In the genomic region with DNA sequence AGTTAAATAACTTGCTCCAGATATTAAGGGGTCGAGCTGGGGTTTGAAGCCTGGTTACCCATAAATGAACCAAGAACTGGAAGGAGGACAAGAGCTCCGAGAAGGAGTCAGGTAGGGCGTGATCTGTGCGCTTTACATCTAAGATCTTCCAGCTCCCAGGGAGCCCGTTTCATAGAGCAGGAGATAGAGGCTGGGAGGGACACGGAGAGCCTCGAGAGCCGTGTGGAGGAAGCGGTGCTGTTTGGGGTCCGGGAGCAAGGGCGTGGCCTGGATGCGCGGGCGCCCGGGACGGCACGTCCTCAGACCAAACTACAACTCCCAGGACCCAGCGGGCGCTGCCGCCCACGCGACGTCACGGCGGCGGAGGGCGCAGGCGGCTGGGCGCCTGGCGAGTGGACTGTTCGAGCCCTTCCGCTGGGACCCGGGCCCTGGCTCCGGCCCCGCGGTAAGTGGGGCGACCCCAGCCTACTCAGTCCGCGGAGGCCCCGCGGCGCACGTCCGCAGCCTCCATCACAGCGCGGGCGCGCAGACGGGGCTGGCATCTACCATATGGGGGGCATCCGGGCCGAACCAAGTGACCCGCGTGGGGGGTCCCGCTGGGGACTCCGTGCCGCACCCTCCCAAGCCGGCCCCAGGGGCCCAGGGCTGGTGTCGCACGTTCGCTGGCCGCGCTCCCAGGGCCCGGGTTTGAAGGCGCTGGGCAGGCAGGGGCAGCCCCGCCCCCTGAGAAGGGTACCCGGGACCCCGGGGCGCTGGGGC, we compare ENCODE assay signal across 1 cellular context.
TF ChIP-seq lines count a peak whose summit lies in the region.

Gene BCKDK, plus strand, starts transcription at position 352 of the 759 bp plus-strand sequence. CDS start 838 bp downstream, outside the sequence.

TF ChIP-seq in HepG2, 621 proteins besides CTCF, POLR2A, EP300 and RAD21 (continued from another document and continues in another):
- TF ChIP-seq, protein P1, sequence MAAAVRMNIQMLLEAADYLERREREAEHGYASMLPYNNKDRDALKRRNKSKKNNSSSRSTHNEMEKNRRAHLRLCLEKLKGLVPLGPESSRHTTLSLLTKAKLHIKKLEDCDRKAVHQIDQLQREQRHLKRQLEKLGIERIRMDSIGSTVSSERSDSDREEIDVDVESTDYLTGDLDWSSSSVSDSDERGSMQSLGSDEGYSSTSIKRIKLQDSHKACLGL (CRISPR knock-in tag; IDR thresholded peaks at IDR 0.05): peak; percentile 90
- 0 out of 2 replicates have a peak, but pooled peaks have one; percentile 24 for TF ChIP-seq RFX5 (IDR thresholded peaks at IDR 0.05; ENCODE audit: low read depth, low read length)
- TF ChIP-seq MBD4 (IDR thresholded peaks at IDR 0.05; ENCODE audit: borderline replicate concordance, low read length): no peak
- peak; percentile 83 for TF ChIP-seq ZNF703 (CRISPR knock-in tag; IDR thresholded peaks at IDR 0.05; ENCODE audit: borderline replicate concordance)
- TF ChIP-seq JDP2 (CRISPR knock-in tag; IDR thresholded peaks at IDR 0.05; ENCODE audit: borderline replicate concordance): no peak
- TF ChIP-seq ZNF563 (CRISPR knock-in tag; IDR thresholded peaks at IDR 0.05): peak; percentile 93; the same call in 1 of the 2 replicates
- no peak for TF ChIP-seq ZNF570 (CRISPR knock-in tag; IDR thresholded peaks at IDR 0.05; ENCODE audit: borderline replicate concordance)
- TF ChIP-seq ZBTB1 (CRISPR knock-in tag; IDR thresholded peaks at IDR 0.05; ENCODE audit: borderline replicate concordance): no peak
- no peak for TF ChIP-seq CHCHD3 (CRISPR knock-in tag; IDR thresholded peaks at IDR 0.05)
- no peak for TF ChIP-seq TBL1XR1 (IDR thresholded peaks at IDR 0.05; ENCODE audit: borderline replicate concordance, low read length, partially characterized antibody)
- peak; percentile 89 for TF ChIP-seq MXD3 (CRISPR knock-in tag; IDR thresholded peaks at IDR 0.05)
- TF ChIP-seq, protein P2, sequence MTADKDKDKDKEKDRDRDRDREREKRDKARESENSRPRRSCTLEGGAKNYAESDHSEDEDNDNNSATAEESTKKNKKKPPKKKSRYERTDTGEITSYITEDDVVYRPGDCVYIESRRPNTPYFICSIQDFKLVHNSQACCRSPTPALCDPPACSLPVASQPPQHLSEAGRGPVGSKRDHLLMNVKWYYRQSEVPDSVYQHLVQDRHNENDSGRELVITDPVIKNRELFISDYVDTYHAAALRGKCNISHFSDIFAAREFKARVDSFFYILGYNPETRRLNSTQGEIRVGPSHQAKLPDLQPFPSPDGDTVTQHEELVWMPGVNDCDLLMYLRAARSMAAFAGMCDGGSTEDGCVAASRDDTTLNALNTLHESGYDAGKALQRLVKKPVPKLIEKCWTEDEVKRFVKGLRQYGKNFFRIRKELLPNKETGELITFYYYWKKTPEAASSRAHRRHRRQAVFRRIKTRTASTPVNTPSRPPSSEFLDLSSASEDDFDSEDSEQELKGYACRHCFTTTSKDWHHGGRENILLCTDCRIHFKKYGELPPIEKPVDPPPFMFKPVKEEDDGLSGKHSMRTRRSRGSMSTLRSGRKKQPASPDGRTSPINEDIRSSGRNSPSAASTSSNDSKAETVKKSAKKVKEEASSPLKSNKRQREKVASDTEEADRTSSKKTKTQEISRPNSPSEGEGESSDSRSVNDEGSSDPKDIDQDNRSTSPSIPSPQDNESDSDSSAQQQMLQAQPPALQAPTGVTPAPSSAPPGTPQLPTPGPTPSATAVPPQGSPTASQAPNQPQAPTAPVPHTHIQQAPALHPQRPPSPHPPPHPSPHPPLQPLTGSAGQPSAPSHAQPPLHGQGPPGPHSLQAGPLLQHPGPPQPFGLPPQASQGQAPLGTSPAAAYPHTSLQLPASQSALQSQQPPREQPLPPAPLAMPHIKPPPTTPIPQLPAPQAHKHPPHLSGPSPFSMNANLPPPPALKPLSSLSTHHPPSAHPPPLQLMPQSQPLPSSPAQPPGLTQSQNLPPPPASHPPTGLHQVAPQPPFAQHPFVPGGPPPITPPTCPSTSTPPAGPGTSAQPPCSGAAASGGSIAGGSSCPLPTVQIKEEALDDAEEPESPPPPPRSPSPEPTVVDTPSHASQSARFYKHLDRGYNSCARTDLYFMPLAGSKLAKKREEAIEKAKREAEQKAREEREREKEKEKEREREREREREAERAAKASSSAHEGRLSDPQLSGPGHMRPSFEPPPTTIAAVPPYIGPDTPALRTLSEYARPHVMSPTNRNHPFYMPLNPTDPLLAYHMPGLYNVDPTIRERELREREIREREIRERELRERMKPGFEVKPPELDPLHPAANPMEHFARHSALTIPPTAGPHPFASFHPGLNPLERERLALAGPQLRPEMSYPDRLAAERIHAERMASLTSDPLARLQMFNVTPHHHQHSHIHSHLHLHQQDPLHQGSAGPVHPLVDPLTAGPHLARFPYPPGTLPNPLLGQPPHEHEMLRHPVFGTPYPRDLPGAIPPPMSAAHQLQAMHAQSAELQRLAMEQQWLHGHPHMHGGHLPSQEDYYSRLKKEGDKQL (CRISPR knock-in tag; IDR thresholded peaks at IDR 0.05; ENCODE audit: low read depth): no peak
- TF ChIP-seq KMT2A (CRISPR knock-in tag; IDR thresholded peaks at IDR 0.05): peak; percentile 59
- no peak for TF ChIP-seq NFE2L1 (CRISPR knock-in tag; IDR thresholded peaks at IDR 0.05; ENCODE audit: borderline replicate concordance)
- TF ChIP-seq ZNF343 (CRISPR knock-in tag; IDR thresholded peaks at IDR 0.05): no peak
- 0 out of 2 replicates have a peak, but pooled peaks have one; percentile 57 for TF ChIP-seq ETV6 (CRISPR knock-in tag; conservative IDR thresholded peaks at IDR 0.05)
- no peak; the same call in 1 of the 2 replicates for TF ChIP-seq ZNF639 (CRISPR knock-in tag; conservative IDR thresholded peaks at IDR 0.05)
- no peak for TF ChIP-seq CEBPB (IDR thresholded peaks at IDR 0.05; ENCODE audit: borderline replicate concordance, low read depth, low read length)
- TF ChIP-seq MEIS2 (CRISPR knock-in tag; IDR thresholded peaks at IDR 0.05): no peak
- no peak for TF ChIP-seq RFXANK (CRISPR knock-in tag; IDR thresholded peaks at IDR 0.05)
- TF ChIP-seq SIN3B (IDR thresholded peaks at IDR 0.05; ENCODE audit: low read length): no peak
- peak; percentile 84 for TF ChIP-seq SALL1 (CRISPR knock-in tag; IDR thresholded peaks at IDR 0.05)
- no peak for TF ChIP-seq HDAC6 (IDR thresholded peaks at IDR 0.05; ENCODE audit: low read depth, low read length)
- TF ChIP-seq ZNF7 (CRISPR knock-in tag; IDR thresholded peaks at IDR 0.05): 0 out of 2 replicates have a peak, but pooled peaks have one; percentile 10
- peak; percentile 79 for TF ChIP-seq ZNF749 (CRISPR knock-in tag; IDR thresholded peaks at IDR 0.05; ENCODE audit: borderline replicate concordance)
- TF ChIP-seq BCL6 (CRISPR knock-in tag; IDR thresholded peaks at IDR 0.05): peak; percentile 21; the same call in 1 of the 2 replicates
- peak; percentile 75 for TF ChIP-seq ARNTL (CRISPR knock-in tag; IDR thresholded peaks at IDR 0.05)
- TF ChIP-seq ATAD3A (CRISPR knock-in tag; IDR thresholded peaks at IDR 0.05): no peak
- TF ChIP-seq ZGPAT (CRISPR knock-in tag; IDR thresholded peaks at IDR 0.05): peak; percentile 83; the same call in 1 of the 2 replicates
- TF ChIP-seq ZFP62 (CRISPR knock-in tag; IDR thresholded peaks at IDR 0.05): no peak
- TF ChIP-seq, protein P3, sequence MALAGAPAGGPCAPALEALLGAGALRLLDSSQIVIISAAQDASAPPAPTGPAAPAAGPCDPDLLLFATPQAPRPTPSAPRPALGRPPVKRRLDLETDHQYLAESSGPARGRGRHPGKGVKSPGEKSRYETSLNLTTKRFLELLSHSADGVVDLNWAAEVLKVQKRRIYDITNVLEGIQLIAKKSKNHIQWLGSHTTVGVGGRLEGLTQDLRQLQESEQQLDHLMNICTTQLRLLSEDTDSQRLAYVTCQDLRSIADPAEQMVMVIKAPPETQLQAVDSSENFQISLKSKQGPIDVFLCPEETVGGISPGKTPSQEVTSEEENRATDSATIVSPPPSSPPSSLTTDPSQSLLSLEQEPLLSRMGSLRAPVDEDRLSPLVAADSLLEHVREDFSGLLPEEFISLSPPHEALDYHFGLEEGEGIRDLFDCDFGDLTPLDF (CRISPR knock-in tag; IDR thresholded peaks at IDR 0.05): peak; percentile 84
- TF ChIP-seq SP2 (CRISPR knock-in tag; IDR thresholded peaks at IDR 0.05): no peak
- peak; percentile 82; the same call in 1 of the 2 replicates for TF ChIP-seq ZNF501 (CRISPR knock-in tag; IDR thresholded peaks at IDR 0.05)
- TF ChIP-seq GATA4 (IDR thresholded peaks at IDR 0.05; ENCODE audit: borderline replicate concordance, low read depth): 0 out of 2 replicates have a peak, but pooled peaks have one; percentile 41
- peak; percentile 80 for TF ChIP-seq ZSCAN31 (CRISPR knock-in tag; IDR thresholded peaks at IDR 0.05; ENCODE audit: low read depth)
- peak; percentile 52; the same call in 1 of the 2 replicates for TF ChIP-seq ZNF558 (CRISPR knock-in tag; IDR thresholded peaks at IDR 0.05; ENCODE audit: borderline replicate concordance)
- no peak for TF ChIP-seq KDM6A (CRISPR knock-in tag; IDR thresholded peaks at IDR 0.05; ENCODE audit: low read depth)
- TF ChIP-seq, protein P4, sequence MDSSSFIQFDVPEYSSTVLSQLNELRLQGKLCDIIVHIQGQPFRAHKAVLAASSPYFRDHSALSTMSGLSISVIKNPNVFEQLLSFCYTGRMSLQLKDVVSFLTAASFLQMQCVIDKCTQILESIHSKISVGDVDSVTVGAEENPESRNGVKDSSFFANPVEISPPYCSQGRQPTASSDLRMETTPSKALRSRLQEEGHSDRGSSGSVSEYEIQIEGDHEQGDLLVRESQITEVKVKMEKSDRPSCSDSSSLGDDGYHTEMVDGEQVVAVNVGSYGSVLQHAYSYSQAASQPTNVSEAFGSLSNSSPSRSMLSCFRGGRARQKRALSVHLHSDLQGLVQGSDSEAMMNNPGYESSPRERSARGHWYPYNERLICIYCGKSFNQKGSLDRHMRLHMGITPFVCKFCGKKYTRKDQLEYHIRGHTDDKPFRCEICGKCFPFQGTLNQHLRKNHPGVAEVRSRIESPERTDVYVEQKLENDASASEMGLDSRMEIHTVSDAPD (CRISPR knock-in tag; IDR thresholded peaks at IDR 0.05): no peak
- TF ChIP-seq ZNF569 (CRISPR knock-in tag; IDR thresholded peaks at IDR 0.05; ENCODE audit: borderline replicate concordance): no peak
- no peak for TF ChIP-seq SNRNP70 (IDR thresholded peaks at IDR 0.05; ENCODE audit: low read depth, low read length)
- TF ChIP-seq NAIF1 (CRISPR knock-in tag; IDR thresholded peaks at IDR 0.05; ENCODE audit: borderline replicate concordance): no peak
- no peak for TF ChIP-seq HOXA7 (CRISPR knock-in tag; IDR thresholded peaks at IDR 0.05)
- TF ChIP-seq, protein P5, sequence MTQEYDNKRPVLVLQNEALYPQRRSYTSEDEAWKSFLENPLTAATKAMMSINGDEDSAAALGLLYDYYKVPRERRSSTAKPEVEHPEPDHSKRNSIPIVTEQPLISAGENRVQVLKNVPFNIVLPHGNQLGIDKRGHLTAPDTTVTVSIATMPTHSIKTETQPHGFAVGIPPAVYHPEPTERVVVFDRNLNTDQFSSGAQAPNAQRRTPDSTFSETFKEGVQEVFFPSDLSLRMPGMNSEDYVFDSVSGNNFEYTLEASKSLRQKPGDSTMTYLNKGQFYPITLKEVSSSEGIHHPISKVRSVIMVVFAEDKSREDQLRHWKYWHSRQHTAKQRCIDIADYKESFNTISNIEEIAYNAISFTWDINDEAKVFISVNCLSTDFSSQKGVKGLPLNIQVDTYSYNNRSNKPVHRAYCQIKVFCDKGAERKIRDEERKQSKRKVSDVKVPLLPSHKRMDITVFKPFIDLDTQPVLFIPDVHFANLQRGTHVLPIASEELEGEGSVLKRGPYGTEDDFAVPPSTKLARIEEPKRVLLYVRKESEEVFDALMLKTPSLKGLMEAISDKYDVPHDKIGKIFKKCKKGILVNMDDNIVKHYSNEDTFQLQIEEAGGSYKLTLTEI (CRISPR knock-in tag; conservative IDR thresholded peaks at IDR 0.05): no peak
- TF ChIP-seq ZNF557 (CRISPR knock-in tag; IDR thresholded peaks at IDR 0.05): no peak
- TF ChIP-seq ZNF546 (CRISPR knock-in tag; conservative IDR thresholded peaks at IDR 0.05): no peak
- no peak for TF ChIP-seq FUBP1 (CRISPR knock-in tag; IDR thresholded peaks at IDR 0.05; ENCODE audit: borderline replicate concordance)
